In genomic region chr18:79203017-79203605, GRCh38 we compare ENCODE assay signal across 11 cellular contexts.
DNase-seq lines count a peak whose midpoint lies in the region; ATAC-seq and TF ChIP-seq lines count a peak whose summit lies in the region.
"Had no signal": no experiment of that assay in that cellular context is flagged by ENCODE, and none has a peak within 500 bp of the region (broad histone marks: within the 10 kb centered on the region; RNA-seq: fewer than 3 reads in every experiment).

No MANE protein-coding gene starts in this region.

- CTCF ChIA-PET in activated CD4-positive, alpha-beta T cell treated with anti-CD3 and anti-CD28 coated beads, Interleukin-2, amount 10 ng/mL, durations not matched to agents 7 days and 5 days (lab: Charles Lee) = no interaction called here
- CTCF ChIA-PET in T-cell (lab: Charles Lee) = no interaction called here

- H3K4me3 ChIP-seq in effector memory CD4-positive, alpha-beta T cell (ENCODE audit: insufficient read depth, low read depth, low read length, poor library complexity, severe bottlenecking) = no peak overlapping the region
- H3K4me3 ChIP-seq: ascending aorta had no signal

- TF ChIP-seq POLR2A in erythroblast (IDR thresholded peaks at IDR 0.05; ENCODE audit: low read length) = no peak

- H3K36me3 Mint-ChIP-seq in activated CD4-positive, alpha-beta T cell treated with anti-CD3 and anti-CD28 coated beads, Interleukin-2, amount 10 ng/mL, durations not matched to agents 7 days and 5 days (ENCODE audit: low read depth) = peaks cover 15% of the 10 kb centered on the region
- H3K36me3 Mint-ChIP-seq in T-cell (peaks cover 31% of the 10 kb centered on the region), T-helper 17 cell (ENCODE audit: low read depth) (peaks cover 6% of the 10 kb centered on the region)
- peaks cover 17% of the 10 kb centered on the region for H3K36me3 Mint-ChIP-seq in central memory CD8-positive, alpha-beta T cell (ENCODE audit: insufficient read depth)

- peak in 3 of 4 experiments; percentile 60 to 88 (median 74) for ATAC-seq in T-cell (replicated peaks in 1 of 4)
- peak; percentile 24 for ATAC-seq in central memory CD8-positive, alpha-beta T cell (replicated peaks; ENCODE audit: extremely low read depth, poor library complexity, severe bottlenecking)
- ATAC-seq in T-helper 17 cell = no peak

- H3K27ac Mint-ChIP-seq in activated CD4-positive, alpha-beta T cell treated with anti-CD3 and anti-CD28 coated beads, Interleukin-2, amount 10 ng/mL, durations not matched to agents 7 days and 5 days = no peak overlapping the region
- peak overlapping the region; percentile 12 to 49 for H3K27ac Mint-ChIP-seq in T-cell
- peak overlapping the region; percentile 9 for H3K27ac Mint-ChIP-seq in central memory CD8-positive, alpha-beta T cell (ENCODE audit: low read depth)
- no peak overlapping the region for H3K27ac Mint-ChIP-seq in T-helper 17 cell

- no peaks in the 10 kb centered on the region for H3K9me3 ChIP-seq in T-helper 17 cell (ENCODE audit: control insufficient read depth, low read length, poor library complexity, severe bottlenecking)
- H3K9me3 ChIP-seq in effector memory CD4-positive, alpha-beta T cell (ENCODE audit: control insufficient read depth, low read length) = no peaks in the 10 kb centered on the region
- H3K9me3 ChIP-seq: ascending aorta had no signal

- peaks cover 20% of the 10 kb centered on the region for H3K4me1 Mint-ChIP-seq in activated CD4-positive, alpha-beta T cell treated with anti-CD3 and anti-CD28 coated beads, Interleukin-2, amount 10 ng/mL, durations not matched to agents 7 days and 5 days
- H3K4me1 Mint-ChIP-seq in T-cell = peaks cover 14 to 27% (median 26%) of the 10 kb centered on the region in 3 donors
- peaks cover 22% of the 10 kb centered on the region for H3K4me1 Mint-ChIP-seq in central memory CD8-positive, alpha-beta T cell
- peaks cover 7% of the 10 kb centered on the region for H3K4me1 Mint-ChIP-seq in T-helper 17 cell

- no peaks in the 10 kb centered on the region for H3K4me1 ChIP-seq in effector memory CD4-positive, alpha-beta T cell (ENCODE audit: control insufficient read depth, insufficient read depth, low read length, poor library complexity, severe bottlenecking)
- H3K4me1 ChIP-seq: ascending aorta had no signal

- H3K27ac ChIP-seq in effector memory CD4-positive, alpha-beta T cell (ENCODE audit: insufficient read depth, low read length, poor library complexity, severe bottlenecking) = no peak overlapping the region
- H3K27ac ChIP-seq: ascending aorta had no signal

- no peaks in the 10 kb centered on the region for H3K27me3 Mint-ChIP-seq in activated CD4-positive, alpha-beta T cell treated with anti-CD3 and anti-CD28 coated beads, Interleukin-2, amount 10 ng/mL, durations not matched to agents 7 days and 5 days
- H3K27me3 Mint-ChIP-seq in T-cell (no peaks in the 10 kb centered on the region), T-helper 17 cell (no peaks in the 10 kb centered on the region)
- H3K27me3 Mint-ChIP-seq in central memory CD8-positive, alpha-beta T cell = no peaks in the 10 kb centered on the region

- peaks cover 13% of the 10 kb centered on the region for H3K36me3 ChIP-seq in effector memory CD4-positive, alpha-beta T cell (ENCODE audit: control insufficient read depth, insufficient read depth, low read length)

- no peaks in the 10 kb centered on the region for H3K9me3 Mint-ChIP-seq in activated CD4-positive, alpha-beta T cell treated with anti-CD3 and anti-CD28 coated beads, Interleukin-2, amount 10 ng/mL, durations not matched to agents 7 days and 5 days
- H3K9me3 Mint-ChIP-seq in T-cell = no peaks in the 10 kb centered on the region
- no peaks in the 10 kb centered on the region for H3K9me3 Mint-ChIP-seq in central memory CD8-positive, alpha-beta T cell

- H3K27me3 ChIP-seq in effector memory CD4-positive, alpha-beta T cell (replicated peaks; ENCODE audit: control insufficient read depth, insufficient read depth, low read length, poor library complexity, severe bottlenecking) = no peaks in the 10 kb centered on the region
- H3K27me3 ChIP-seq: ascending aorta had no signal

- peak; percentile 61 for DNase-seq in activated CD4-positive, alpha-beta T cell treated with anti-CD3 and anti-CD28 coated beads for 48 hours
- DNase-seq in activated CD4-positive, alpha-beta T cell treated with anti-CD3 and anti-CD28 coated beads, Interleukin-2, amount 10 ng/mL, durations not matched to agents 7 days and 5 days = no peak
- DNase-seq in T-cell (peak in 2 of 34 experiments; percentile 7 to 23), erythroblast (lab: John Stamatoyannopoulos, UW) (no peak), T-helper 17 cell (no peak)
- DNase-seq in central memory CD8-positive, alpha-beta T cell (ENCODE audit: low spot score in 2 of 2) = no peak
- peak; percentile 7 for DNase-seq in stimulated activated CD8-positive, alpha-beta memory T cell treated with anti-CD3 and anti-CD28 coated beads, Interleukin-4, amount 100 ng/mL, for 24 hours (ENCODE audit: low read depth)
- DNase-seq in effector memory CD4-positive, alpha-beta T cell = no peak
- DNase-seq: KG1, NCI-H774 had no signal

- H3K4me3 Mint-ChIP-seq in activated CD4-positive, alpha-beta T cell treated with anti-CD3 and anti-CD28 coated beads, Interleukin-2, amount 10 ng/mL, durations not matched to agents 7 days and 5 days = no peak overlapping the region
- H3K4me3 Mint-ChIP-seq in T-cell (no peak overlapping the region), T-helper 17 cell (no peak overlapping the region)
- H3K4me3 Mint-ChIP-seq in central memory CD8-positive, alpha-beta T cell = no peak overlapping the region

- POLR2A ChIA-PET in activated CD4-positive, alpha-beta T cell treated with anti-CD3 and anti-CD28 coated beads, Interleukin-2, amount 10 ng/mL, durations not matched to agents 7 days and 5 days (lab: Charles Lee) = no interaction called here
- POLR2A ChIA-PET in T-cell (lab: Charles Lee) = no interaction called here

Comparison
In these comparisons a context has a peak if more than half of its experiments do, and no peak if none do; other contexts are left out.
1. DNase-seq: peak in activated CD4-positive, alpha-beta T cell treated with anti-CD3 and anti-CD28 coated beads for 48 hours (single experiment) and stimulated activated CD8-positive, alpha-beta memory T cell treated with anti-CD3 and anti-CD28 coated beads, Interleukin-4, amount 100 ng/mL, for 24 hours (single experiment); none in activated CD4-positive, alpha-beta T cell treated with anti-CD3 and anti-CD28 coated beads, Interleukin-2, amount 10 ng/mL, durations not matched to agents 7 days and 5 days (single experiment), central memory CD8-positive, alpha-beta T cell (0 of 2), erythroblast (0 of 2), T-helper 17 cell (0 of 3) and effector memory CD4-positive, alpha-beta T cell (0 of 3).
2. H3K27ac Mint-ChIP-seq: peak in T-cell (2 of 2) and central memory CD8-positive, alpha-beta T cell (single experiment); none in activated CD4-positive, alpha-beta T cell treated with anti-CD3 and anti-CD28 coated beads, Interleukin-2, amount 10 ng/mL, durations not matched to agents 7 days and 5 days (single experiment) and T-helper 17 cell (single experiment).